Comparison of ENCODE assay signal across 2 cellular contexts in the genomic region with DNA sequence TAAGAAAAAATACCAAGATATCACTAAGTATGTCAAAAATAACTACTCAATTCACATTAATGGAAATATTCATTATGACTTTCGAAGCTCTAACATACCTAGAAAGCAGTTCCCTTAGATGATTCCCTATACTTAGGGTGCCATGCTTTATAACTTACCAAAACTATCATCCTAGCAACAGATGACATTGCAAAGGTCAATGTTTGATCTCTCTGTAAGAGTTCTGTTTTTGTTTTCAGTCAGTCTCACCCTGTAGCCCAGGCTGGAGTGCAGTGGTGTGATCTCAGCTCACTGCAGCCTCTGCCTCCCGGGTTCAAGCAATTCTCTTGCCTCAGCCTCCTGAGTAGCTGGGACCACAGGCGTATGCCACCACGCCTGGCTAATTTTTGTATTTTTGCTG.
TF ChIP-seq lines count a peak whose summit lies in the region.

No MANE protein-coding gene starts in this region.

TF ChIP-seq in A549, 52 proteins besides CTCF, POLR2A, EP300 and RAD21:
- peak; percentile 74; the same call in 1 of the 2 replicates for TF ChIP-seq RFX5 (IDR thresholded peaks at IDR 0.05)

TF ChIP-seq in HepG2, 621 proteins besides CTCF, POLR2A, EP300 and RAD21:
- peak; percentile 94 for TF ChIP-seq RFX5 (IDR thresholded peaks at IDR 0.05; ENCODE audit: low read depth, low read length)
